14 cellular contexts compared by ENCODE assay signal in the genomic region with DNA sequence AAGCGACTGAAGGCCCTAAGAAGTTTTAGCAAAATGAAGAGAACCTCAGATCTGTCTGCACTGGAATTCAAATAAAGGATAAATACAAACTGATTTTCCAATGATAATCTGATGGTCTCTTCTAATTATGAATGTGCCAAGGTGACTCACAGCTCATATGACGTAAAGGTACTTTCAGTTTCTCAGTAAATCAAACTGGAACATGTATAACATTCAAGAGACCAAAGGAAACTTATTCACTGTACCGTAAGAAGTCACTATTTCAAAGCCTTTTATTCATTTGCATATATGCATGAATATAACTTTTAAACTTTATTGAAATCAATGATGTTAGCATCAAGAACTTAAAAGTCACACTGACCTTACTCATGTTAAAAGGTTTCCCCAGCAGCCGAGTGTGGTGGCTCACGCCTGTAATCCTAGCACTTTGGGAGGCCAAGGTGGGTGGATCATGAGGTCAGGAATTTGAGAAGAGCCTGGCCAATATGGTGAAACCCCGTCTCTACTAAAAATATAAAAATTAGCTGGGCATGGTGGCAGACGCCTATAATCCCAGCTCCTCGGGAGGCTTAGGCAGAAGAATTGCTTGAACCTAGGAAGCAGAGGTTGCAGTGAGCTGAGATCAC. TPM values are rescaled to one million over a fixed set of nuclear protein-coding genes. Genes with fewer than 3 reads are reported as not detected.
DNase-seq lines count a peak whose midpoint lies in the region; ATAC-seq and TF ChIP-seq lines count a peak whose summit lies in the region.
"Had no signal": no experiment of that assay in that cellular context is flagged by ENCODE, and none has a peak within 500 bp of the region (broad histone marks: within the 10 kb centered on the region; RNA-seq: fewer than 3 reads in every experiment).

No MANE protein-coding gene starts in this region.

- no peak for TF ChIP-seq EP300 in upper lobe of left lung (IDR thresholded peaks at IDR 0.05)

- peaks cover 21% of the 10 kb centered on the region for H3K4me1 Mint-ChIP-seq in activated CD8-positive, alpha-beta T cell treated with anti-CD3 and anti-CD28 coated beads for 36 hours (ENCODE audit: low read depth)
- peaks cover 26% of the 10 kb centered on the region for H3K4me1 Mint-ChIP-seq in stimulated activated effector memory CD8-positive, alpha-beta T cell treated with anti-CD3 and anti-CD28 coated beads, Interleukin-12 subunit alpha, Interleukin-12 subunit beta, amount 100 ng/mL, for 72 hours
- H3K4me1 Mint-ChIP-seq in immature natural killer cell, result peaks cover 0 to 6% of the 10 kb centered on the region in 2 donors

- no peaks in the 10 kb centered on the region for H3K27me3 ChIP-seq in upper lobe of left lung
- H3K27me3 ChIP-seq: esophagus muscularis mucosa, upper lobe of right lung had no signal

- 94 to 95% methylated on average over 8 of the region's 8 CpGs for WGBS in upper lobe of left lung, 2 donors

- peak; percentile 20 for DNase-seq in activated T-cell treated with anti-CD3 and anti-CD28 coated beads for 48 hours (ENCODE audit: low read depth)
- no peak for DNase-seq in activated T-cell treated with anti-CD3 and anti-CD28 coated beads, Interleukin-2, amount 50 U/mL, for 1 hour
- DNase-seq in activated CD8-positive, alpha-beta T cell treated with anti-CD3 and anti-CD28 coated beads for 36 hours, result peak; percentile 51
- DNase-seq in choroid plexus epithelial cell (ENCODE audit: low read depth), result peak; percentile 57
- DNase-seq in stimulated activated effector memory CD8-positive, alpha-beta T cell treated with anti-CD3 and anti-CD28 coated beads, Interleukin-12 subunit alpha, Interleukin-12 subunit beta, amount 100 ng/mL, for 72 hours (ENCODE audit: low spot score in 2 of 2), result no peak
- DNase-seq in upper lobe of left lung, result no peak
- DNase-seq in immature natural killer cell, result no peak
- DNase-seq: DMS53, Kasumi-1, NCI-H2081 treated with DMSO at 0.1 percent for 48 hours, retina, upper lobe of right lung had no signal

- H3K27ac Mint-ChIP-seq in activated CD8-positive, alpha-beta T cell treated with anti-CD3 and anti-CD28 coated beads for 36 hours, result peak overlapping the region; percentile 78
- H3K27ac Mint-ChIP-seq in stimulated activated effector memory CD8-positive, alpha-beta T cell treated with anti-CD3 and anti-CD28 coated beads, Interleukin-12 subunit alpha, Interleukin-12 subunit beta, amount 100 ng/mL, for 72 hours, result no peak overlapping the region
- no peak overlapping the region for H3K27ac Mint-ChIP-seq in immature natural killer cell

- H3K9me3 Mint-ChIP-seq in activated CD8-positive, alpha-beta T cell treated with anti-CD3 and anti-CD28 coated beads for 36 hours, result peaks cover 1% of the 10 kb centered on the region
- H3K9me3 Mint-ChIP-seq in stimulated activated effector memory CD8-positive, alpha-beta T cell treated with anti-CD3 and anti-CD28 coated beads, Interleukin-12 subunit alpha, Interleukin-12 subunit beta, amount 100 ng/mL, for 72 hours, result no peaks in the 10 kb centered on the region
- H3K9me3 Mint-ChIP-seq in immature natural killer cell, result no peaks in the 10 kb centered on the region

- POLR2A ChIA-PET in activated CD8-positive, alpha-beta T cell treated with anti-CD3 and anti-CD28 coated beads for 36 hours (lab: Charles Lee), result no interaction called here

- no peak for TF ChIP-seq CTCF in activated CD8-positive, alpha-beta T cell treated with anti-CD3 and anti-CD28 coated beads for 36 hours (IDR thresholded peaks at IDR 0.05)
- no peak for TF ChIP-seq CTCF in choroid plexus epithelial cell (conservative IDR thresholded peaks at IDR 0.05; ENCODE audit: low read depth, low read length)
- no peak for TF ChIP-seq CTCF in upper lobe of left lung (IDR thresholded peaks at IDR 0.05)

- TF ChIP-seq POLR2A in upper lobe of left lung (IDR thresholded peaks at IDR 0.05), result no peak

- H3K4me3 ChIP-seq in choroid plexus epithelial cell (ENCODE audit: low read depth, low read length), result no peak overlapping the region
- no peak overlapping the region for H3K4me3 ChIP-seq in upper lobe of left lung
- H3K4me3 ChIP-seq: esophagus muscularis mucosa, upper lobe of right lung had no signal

- no peaks in the 10 kb centered on the region for H3K9me3 ChIP-seq in upper lobe of left lung
- H3K9me3 ChIP-seq: esophagus muscularis mucosa, upper lobe of right lung had no signal

- CTCF ChIA-PET in activated CD8-positive, alpha-beta T cell treated with anti-CD3 and anti-CD28 coated beads for 36 hours (lab: Charles Lee), result interaction anchor here (0.9 to 2.4 kb wide), 3 partner anchors 17 to 150 kb away, joined by 3 to 6 read pairs (median 5); no protein-coding TSS in a partner anchor

- no peak overlapping the region for H3K27ac ChIP-seq in upper lobe of left lung
- H3K27ac ChIP-seq: esophagus muscularis mucosa, upper lobe of right lung had no signal

- H3K36me3 ChIP-seq in upper lobe of left lung, result peaks cover 9 to 77% (median 36%) of the 10 kb centered on the region in 4 donors

- no peaks in the 10 kb centered on the region for H3K27me3 Mint-ChIP-seq in activated CD8-positive, alpha-beta T cell treated with anti-CD3 and anti-CD28 coated beads for 36 hours
- peaks cover 0 to 3% (median 2%) of the 10 kb centered on the region in 3 donors for H3K27me3 Mint-ChIP-seq in immature natural killer cell (ENCODE audit: low read depth in 3 of 3)

- H3K36me3 Mint-ChIP-seq in activated CD8-positive, alpha-beta T cell treated with anti-CD3 and anti-CD28 coated beads for 36 hours (ENCODE audit: low read depth), result peaks cover 41% of the 10 kb centered on the region
- H3K36me3 Mint-ChIP-seq in stimulated activated effector memory CD8-positive, alpha-beta T cell treated with anti-CD3 and anti-CD28 coated beads, Interleukin-12 subunit alpha, Interleukin-12 subunit beta, amount 100 ng/mL, for 72 hours, result peaks cover 85% of the 10 kb centered on the region
- H3K36me3 Mint-ChIP-seq in immature natural killer cell, result peaks cover 9 to 25% (median 12%) of the 10 kb centered on the region in 3 donors

- peak; percentile 85 for ATAC-seq in activated CD8-positive, alpha-beta T cell treated with anti-CD3 and anti-CD28 coated beads for 36 hours
- peak; percentile 92 for ATAC-seq in stimulated activated effector memory CD8-positive, alpha-beta T cell treated with anti-CD3 and anti-CD28 coated beads, Interleukin-12 subunit alpha, Interleukin-12 subunit beta, amount 100 ng/mL, for 72 hours
- ATAC-seq in upper lobe of left lung (ENCODE audit: low FRiP score in 2 of 2), result no peak
- no peak for ATAC-seq in HG02678 (IDR thresholded peaks at IDR 0.05; ENCODE audit: unreplicated experiment)
- ATAC-seq: upper lobe of right lung had no signal

- intact Hi-C loops in activated CD8-positive, alpha-beta T cell treated with anti-CD3 and anti-CD28 coated beads for 36 hours (cut with micrococcal nuclease), result no loop called here

- no peaks in the 10 kb centered on the region for H3K4me1 ChIP-seq in upper lobe of left lung
- H3K4me1 ChIP-seq: upper lobe of right lung had no signal

- no peak overlapping the region for H3K4me3 Mint-ChIP-seq in activated CD8-positive, alpha-beta T cell treated with anti-CD3 and anti-CD28 coated beads for 36 hours
- peak overlapping the region; percentile 11 for H3K4me3 Mint-ChIP-seq in stimulated activated effector memory CD8-positive, alpha-beta T cell treated with anti-CD3 and anti-CD28 coated beads, Interleukin-12 subunit alpha, Interleukin-12 subunit beta, amount 100 ng/mL, for 72 hours
- no peak overlapping the region for H3K4me3 Mint-ChIP-seq in immature natural killer cell

RNA-seq across cellular contexts. Expression of gene ATXN2, which starts 52.2 kb away (rescaled TPM):
- total RNA-seq in activated CD8-positive, alpha-beta T cell treated with anti-CD3 and anti-CD28 coated beads for 36 hours, result 10 to 100 TPM; 32.2 to 35.6 TPM
- 100 to 1,000 TPM in 2 of 6 donors, 10 to 100 TPM in 4; 50.7 to 189 (median 75.2) TPM for total RNA-seq in upper lobe of left lung
- polyA plus RNA-seq in immature natural killer cell, result 10 to 100 TPM in 2 of 3 donors, 1 to 10 TPM in 1; 7.1 to 31.3 (median 12.3) TPM

Comparison
In these comparisons a context has a peak if more than half of its experiments do, and no peak if none do; other contexts are left out.
1. DNase-seq: peak in activated T-cell treated with anti-CD3 and anti-CD28 coated beads for 48 hours (single experiment), activated CD8-positive, alpha-beta T cell treated with anti-CD3 and anti-CD28 coated beads for 36 hours (single experiment) and choroid plexus epithelial cell (single experiment); none in activated T-cell treated with anti-CD3 and anti-CD28 coated beads, Interleukin-2, amount 50 U/mL, for 1 hour (single experiment), stimulated activated effector memory CD8-positive, alpha-beta T cell treated with anti-CD3 and anti-CD28 coated beads, Interleukin-12 subunit alpha, Interleukin-12 subunit beta, amount 100 ng/mL, for 72 hours (0 of 2), upper lobe of left lung (0 of 2) and immature natural killer cell (0 of 3).
2. ATAC-seq: peak in activated CD8-positive, alpha-beta T cell treated with anti-CD3 and anti-CD28 coated beads for 36 hours (single experiment) and stimulated activated effector memory CD8-positive, alpha-beta T cell treated with anti-CD3 and anti-CD28 coated beads, Interleukin-12 subunit alpha, Interleukin-12 subunit beta, amount 100 ng/mL, for 72 hours (single experiment); none in upper lobe of left lung (0 of 2) and HG02678 (single experiment).